1 cellular context compared by ENCODE assay signal in the genomic region with DNA sequence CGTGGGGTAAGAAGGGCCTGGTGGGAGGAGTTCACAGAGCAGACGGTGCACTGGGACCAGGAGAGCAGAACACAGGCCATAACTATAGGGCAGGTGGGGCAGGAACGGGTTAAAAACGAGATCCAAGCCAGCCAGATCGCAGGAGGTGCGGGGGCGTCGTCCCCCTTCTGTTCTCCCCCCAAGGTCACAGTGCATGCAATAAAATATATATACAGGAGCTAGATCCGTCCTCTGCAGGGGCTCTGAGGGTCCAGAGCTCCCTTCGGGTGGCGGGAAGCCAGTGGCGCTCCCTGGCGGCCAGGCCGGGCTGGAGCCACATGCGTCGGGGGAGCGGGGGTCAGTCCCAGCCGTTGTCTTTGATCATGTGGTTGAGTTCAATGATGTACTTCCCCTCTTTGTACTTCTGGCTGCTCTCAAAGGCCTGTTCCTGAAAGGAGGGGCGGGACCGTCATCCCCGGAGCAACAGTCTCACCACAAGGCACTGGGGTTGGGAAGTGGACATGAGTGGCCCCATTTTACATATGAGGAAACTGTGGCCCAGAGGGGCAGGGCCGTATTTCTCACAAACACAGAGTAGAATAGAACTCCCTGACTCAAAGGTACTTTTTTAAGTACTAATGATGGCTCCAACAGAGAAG.
A peak's percentile ranks its signal among the peaks of the same experiment; 100 is the strongest.
TF ChIP-seq lines count a peak whose summit lies in the region.

No MANE protein-coding gene starts in this region.

TF ChIP-seq in HepG2, 621 proteins besides CTCF, POLR2A, EP300 and RAD21 (continued from another document):
- TF ChIP-seq, protein P1, sequence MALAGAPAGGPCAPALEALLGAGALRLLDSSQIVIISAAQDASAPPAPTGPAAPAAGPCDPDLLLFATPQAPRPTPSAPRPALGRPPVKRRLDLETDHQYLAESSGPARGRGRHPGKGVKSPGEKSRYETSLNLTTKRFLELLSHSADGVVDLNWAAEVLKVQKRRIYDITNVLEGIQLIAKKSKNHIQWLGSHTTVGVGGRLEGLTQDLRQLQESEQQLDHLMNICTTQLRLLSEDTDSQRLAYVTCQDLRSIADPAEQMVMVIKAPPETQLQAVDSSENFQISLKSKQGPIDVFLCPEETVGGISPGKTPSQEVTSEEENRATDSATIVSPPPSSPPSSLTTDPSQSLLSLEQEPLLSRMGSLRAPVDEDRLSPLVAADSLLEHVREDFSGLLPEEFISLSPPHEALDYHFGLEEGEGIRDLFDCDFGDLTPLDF (CRISPR knock-in tag; IDR thresholded peaks at IDR 0.05) = peak; percentile 74; the same call in 1 of the 2 replicates
- TF ChIP-seq ZSCAN12 (CRISPR knock-in tag; IDR thresholded peaks at IDR 0.05) (0 out of 2 replicates have a peak, but pooled peaks have one; percentile 64), HOXD1 (CRISPR knock-in tag; IDR thresholded peaks at IDR 0.05) (peak; percentile 82; the same call in 1 of the 2 replicates), NCOA2 (CRISPR knock-in tag; IDR thresholded peaks at IDR 0.05) (no peak), PITX1 (CRISPR knock-in tag; IDR thresholded peaks at IDR 0.05) (peak; percentile 5; the same call in 1 of the 2 replicates), SP1 (IDR thresholded peaks at IDR 0.05) (no peak), SP1 (CRISPR knock-in tag; IDR thresholded peaks at IDR 0.05) (peak; percentile 72; the same call in 1 of the 2 replicates), ZFAT (CRISPR knock-in tag; conservative IDR thresholded peaks at IDR 0.05) (no peak)
- TF ChIP-seq, protein P2, sequence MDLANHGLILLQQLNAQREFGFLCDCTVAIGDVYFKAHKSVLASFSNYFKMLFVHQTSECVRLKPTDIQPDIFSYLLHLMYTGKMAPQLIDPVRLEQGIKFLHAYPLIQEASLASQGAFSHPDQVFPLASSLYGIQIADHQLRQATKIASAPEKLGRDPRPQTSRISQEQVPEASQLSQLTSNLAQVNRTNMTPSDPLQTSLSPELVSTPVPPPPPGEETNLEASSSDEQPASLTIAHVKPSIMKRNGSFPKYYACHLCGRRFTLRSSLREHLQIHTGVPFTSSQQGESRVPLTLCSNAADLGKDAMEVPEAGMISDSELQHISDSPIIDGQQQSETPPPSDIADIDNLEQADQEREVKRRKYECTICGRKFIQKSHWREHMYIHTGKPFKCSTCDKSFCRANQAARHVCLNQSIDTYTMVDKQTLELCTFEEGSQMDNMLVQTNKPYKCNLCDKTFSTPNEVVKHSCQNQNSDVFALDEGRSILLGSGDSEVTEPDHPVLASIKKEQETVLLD (CRISPR knock-in tag; IDR thresholded peaks at IDR 0.05; ENCODE audit: low read depth) = peak; percentile 71; the same call in 1 of the 2 replicates
- TF ChIP-seq, protein P3, sequence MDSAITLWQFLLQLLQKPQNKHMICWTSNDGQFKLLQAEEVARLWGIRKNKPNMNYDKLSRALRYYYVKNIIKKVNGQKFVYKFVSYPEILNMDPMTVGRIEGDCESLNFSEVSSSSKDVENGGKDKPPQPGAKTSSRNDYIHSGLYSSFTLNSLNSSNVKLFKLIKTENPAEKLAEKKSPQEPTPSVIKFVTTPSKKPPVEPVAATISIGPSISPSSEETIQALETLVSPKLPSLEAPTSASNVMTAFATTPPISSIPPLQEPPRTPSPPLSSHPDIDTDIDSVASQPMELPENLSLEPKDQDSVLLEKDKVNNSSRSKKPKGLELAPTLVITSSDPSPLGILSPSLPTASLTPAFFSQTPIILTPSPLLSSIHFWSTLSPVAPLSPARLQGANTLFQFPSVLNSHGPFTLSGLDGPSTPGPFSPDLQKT (CRISPR knock-in tag; IDR thresholded peaks at IDR 0.05; ENCODE audit: borderline replicate concordance) = no peak
